Comparison of ENCODE assay signal across 9 cellular contexts in the genomic region with DNA sequence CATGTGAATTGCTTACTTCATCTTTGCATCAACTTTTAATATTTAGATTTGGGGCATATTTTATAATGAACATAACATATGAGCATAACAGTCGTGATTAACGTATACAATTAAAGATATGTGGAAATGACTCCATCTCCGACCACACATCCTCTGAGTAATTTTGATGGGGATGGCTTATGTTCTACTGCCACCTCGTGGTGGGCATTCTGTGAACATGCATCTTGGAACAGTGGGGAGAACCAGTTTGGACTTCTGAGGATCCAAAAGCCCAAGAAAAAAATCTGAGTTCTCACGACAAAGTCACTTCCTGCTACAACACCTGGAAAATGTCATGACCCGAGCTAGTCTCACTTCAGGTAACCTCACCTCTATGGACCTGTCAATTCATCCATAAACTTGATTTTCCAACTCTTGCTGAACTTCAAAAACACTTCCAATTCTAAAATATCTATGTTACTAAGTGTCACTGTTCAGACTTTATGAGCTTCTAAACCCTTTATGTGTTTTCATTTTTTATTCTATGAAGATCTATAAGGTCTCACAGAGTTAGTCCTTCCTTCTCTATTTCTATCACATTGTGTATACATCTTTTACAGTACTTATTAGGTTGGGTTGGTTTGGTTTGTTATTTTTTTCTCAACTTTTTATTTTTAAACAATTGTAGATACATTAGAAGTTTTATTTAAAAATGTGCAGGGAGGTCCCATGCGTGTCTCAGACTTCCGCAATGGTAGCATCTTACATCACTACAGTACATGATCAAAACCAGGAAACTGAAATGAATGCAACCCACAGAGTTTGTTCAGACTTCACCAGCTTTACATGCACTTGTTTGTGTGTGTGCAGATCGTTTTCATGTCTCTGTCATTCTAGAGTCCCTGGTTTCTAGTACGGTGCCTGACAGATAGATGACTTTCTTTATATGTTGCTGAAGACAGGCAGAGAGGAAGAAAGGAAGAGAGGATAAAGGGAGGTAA. TPM values are rescaled to one million over a fixed set of nuclear protein-coding genes. Genes with fewer than 3 reads are reported as not detected.
A peak's percentile ranks its signal among the peaks of the same experiment; 100 is the strongest.
DNase-seq lines count a peak whose midpoint lies in the region; ATAC-seq, FAIRE-seq and TF ChIP-seq lines count a peak whose summit lies in the region.
"Had no signal": no experiment of that assay in that cellular context is flagged by ENCODE, and none has a peak within 500 bp of the region (broad histone marks: within the 10 kb centered on the region; RNA-seq: fewer than 3 reads in every experiment).

No MANE protein-coding gene starts in this region.

- H2AFZ ChIP-seq in KMS-11 (ENCODE audit: low read depth), result no peak overlapping the region

- H3K27ac Mint-ChIP-seq in CD8-positive, alpha-beta memory T cell, result no peak overlapping the region

- H3K9ac ChIP-seq in KMS-11, result no peak overlapping the region

- POLR2A ChIA-PET in CD8-positive, alpha-beta memory T cell (lab: Charles Lee), result no interaction called here

- H3K36me3 ChIP-seq in CD8-positive, alpha-beta memory T cell (ENCODE audit: insufficient read depth, low read length), result no peaks in the 10 kb centered on the region
- no peaks in the 10 kb centered on the region for H3K36me3 ChIP-seq in KMS-11 (ENCODE audit: insufficient read depth)
- no peaks in the 10 kb centered on the region for H3K36me3 ChIP-seq in thoracic aorta

- no peaks in the 10 kb centered on the region for H3K9me3 ChIP-seq in CD8-positive, alpha-beta memory T cell (ENCODE audit: low read length)
- no peaks in the 10 kb centered on the region for H3K9me3 ChIP-seq in thoracic aorta

- no peak overlapping the region for H3K4me3 ChIP-seq in CD8-positive, alpha-beta memory T cell (ENCODE audit: low read length)
- H3K4me3 ChIP-seq in KMS-11 (IDR thresholded peaks at IDR 0.05; ENCODE audit: insufficient read depth, low read depth, low read length), result no peak overlapping the region
- no peak overlapping the region for H3K4me3 ChIP-seq in fibroblast of pulmonary artery (replicated peaks; ENCODE audit: low read depth, low read length)
- H3K4me3 ChIP-seq in thoracic aorta, result no peak overlapping the region

- peaks cover 0 to 5% (median 5%) of the 10 kb centered on the region in 3 donors for H3K4me1 Mint-ChIP-seq in CD8-positive, alpha-beta memory T cell

- H3K79me2 ChIP-seq in KMS-11 (ENCODE audit: insufficient read depth, low read depth), result no peaks in the 10 kb centered on the region

- H3K27me3 Mint-ChIP-seq in CD8-positive, alpha-beta memory T cell, result peaks cover 4 to 16% of the 10 kb centered on the region in 2 donors

- peak; percentile 79 for ATAC-seq in GM21360 (IDR thresholded peaks at IDR 0.05; ENCODE audit: unreplicated experiment)
- ATAC-seq in thoracic aorta (ENCODE audit: insufficient number of reproducible peaks, low FRiP score, low read depth), result no peak

- no peak overlapping the region for H3K4me2 ChIP-seq in KMS-11

- no peak overlapping the region for H3K27ac ChIP-seq in CD8-positive, alpha-beta memory T cell (ENCODE audit: low read depth, low read length)
- no peak overlapping the region for H3K27ac ChIP-seq in KMS-11
- no peak overlapping the region for H3K27ac ChIP-seq in thoracic aorta

- H3K36me3 Mint-ChIP-seq in CD8-positive, alpha-beta memory T cell, result no peaks in the 10 kb centered on the region

- H3K9me3 Mint-ChIP-seq in CD8-positive, alpha-beta memory T cell, result no peaks in the 10 kb centered on the region

- no peaks in the 10 kb centered on the region for H3K4me1 ChIP-seq in CD8-positive, alpha-beta memory T cell (ENCODE audit: insufficient read depth, low read length)
- no peaks in the 10 kb centered on the region for H3K4me1 ChIP-seq in KMS-11 (ENCODE audit: low read depth, poor library complexity, severe bottlenecking)
- H3K4me1 ChIP-seq in thoracic aorta (ENCODE audit: control insufficient read depth in 1 of 2, low read depth in 2 of 2), result no peaks in the 10 kb centered on the region

- DNase-seq in CD8-positive, alpha-beta memory T cell, result peak; percentile 47 to 77 (median 48)
- DNase-seq in RCC 7860 (ENCODE audit: low spot score) (peak; percentile 42), fibroblast of pulmonary artery (ENCODE audit: low read depth) (peak; percentile 78), nucleus accumbens (lab: John Stamatoyannopoulos, UW) (peak in 49 of 56 donors; percentile 2 to 83 (median 37)), thoracic aorta (ENCODE audit: low spot score) (no peak)
- DNase-seq in activated T-cell treated with anti-CD3 and anti-CD28 coated beads, Interleukin-2, amount 50 U/mL, for 48 hours, result peak; percentile 83 to 84

- H3K27me3 ChIP-seq in CD8-positive, alpha-beta memory T cell (ENCODE audit: insufficient read depth, low read length, poor library complexity, severe bottlenecking), result no peaks in the 10 kb centered on the region
- H3K27me3 ChIP-seq in KMS-11 (ENCODE audit: insufficient read depth, low read depth) (no peaks in the 10 kb centered on the region), thoracic aorta (replicated peaks; ENCODE audit: insufficient read depth) (no peaks in the 10 kb centered on the region)

- peak; percentile 55 for FAIRE-seq in RCC 7860 (lab: Jason Lieb, UNC)

- CTCF ChIA-PET in CD8-positive, alpha-beta memory T cell (lab: Charles Lee), result interaction anchor here (0.7 to 6.3 kb wide), 11 partner anchors 14 to 1609 kb away, joined by 3 to 53 read pairs (median 4); no protein-coding TSS in a partner anchor

- H4K20me1 ChIP-seq in KMS-11 (ENCODE audit: insufficient read depth), result no peaks in the 10 kb centered on the region

- H3K4me3 Mint-ChIP-seq in CD8-positive, alpha-beta memory T cell, result no peak overlapping the region

- peak; percentile 94 for TF ChIP-seq CTCF in KMS-11 (conservative IDR thresholded peaks at IDR 0.05; ENCODE audit: low read depth, low read length)
- peak; percentile 88 for TF ChIP-seq CTCF in fibroblast of pulmonary artery (IDR thresholded peaks at IDR 0.05; ENCODE audit: low read length, missing control alignments)
- peak; percentile 71 for TF ChIP-seq CTCF in thoracic aorta (IDR thresholded peaks at IDR 0.05)

RNA-seq across cellular contexts. Expression of a gene that starts 38.2 kb away (rescaled TPM):
- total RNA-seq in CD8-positive, alpha-beta memory T cell, result not detected
- polyA plus RNA-seq in CD8-positive, alpha-beta memory T cell, result not detected
- total RNA-seq in thoracic aorta, result not detected
- total RNA-seq: T-helper 2 cell treated with Interferon-gamma antibody and Interleukin-4, amounts not matched to agents 100 ng/mL and 5 ng/mL, for 36 hours had no signal

RNA-seq across cellular contexts. Expression of a gene that starts 53.1 kb away (rescaled TPM):
- total RNA-seq in CD8-positive, alpha-beta memory T cell, result 1 to 10 TPM; 1.2 TPM
- polyA plus RNA-seq in CD8-positive, alpha-beta memory T cell, result 6.8 TPM
- not detected for total RNA-seq in thoracic aorta
